Comparison of ENCODE assay signal across 16 cellular contexts in the genomic region with DNA sequence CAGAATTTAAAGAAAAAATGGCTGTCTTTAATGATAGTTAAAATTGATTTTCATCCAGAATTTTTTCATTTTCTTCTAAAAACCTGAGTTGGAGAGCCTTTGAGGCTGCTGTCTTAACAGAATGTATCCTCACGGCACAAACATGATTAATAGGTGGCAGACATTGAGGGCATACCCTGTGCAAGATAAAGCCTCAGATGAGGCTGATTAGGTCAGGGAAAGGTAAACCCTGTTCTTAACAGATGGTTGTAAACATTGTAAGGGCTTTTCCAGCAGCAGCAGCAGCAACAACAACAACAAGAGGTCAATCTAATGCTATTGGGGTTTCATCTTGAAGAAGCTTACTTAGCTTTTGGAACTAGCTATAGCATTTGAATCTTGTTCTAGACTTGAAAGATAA. TPM values are rescaled to one million over a fixed set of nuclear protein-coding genes. Genes with fewer than 3 reads are reported as not detected.
A peak's percentile ranks its signal among the peaks of the same experiment; 100 is the strongest.
DNase-seq lines count a peak whose midpoint lies in the region; ATAC-seq and TF ChIP-seq lines count a peak whose summit lies in the region.
"Had no signal": no experiment of that assay in that cellular context is flagged by ENCODE, and none has a peak within 500 bp of the region (broad histone marks: within the 10 kb centered on the region; RNA-seq: fewer than 3 reads in every experiment).

No MANE protein-coding gene starts in this region.

- H3K4me1 Mint-ChIP-seq in stimulated activated naive CD8-positive, alpha-beta T cell treated with anti-CD3 and anti-CD28 coated beads, Interleukin-15, Interleukin-2, amounts not matched to agents 100 ng/mL and 50 ng/mL, for 24 hours (ENCODE audit: low read depth) = peaks cover 81% of the 10 kb centered on the region
- H3K4me1 Mint-ChIP-seq in activated B cell treated with CpG ODN at 0.5 μM for 24 hours (peaks cover 78% of the 10 kb centered on the region), naive B cell (peaks cover 39 to 74% (median 67%) of the 10 kb centered on the region in 3 donors)
- peaks cover 62% of the 10 kb centered on the region for H3K4me1 Mint-ChIP-seq in activated CD4-positive, alpha-beta memory T cell treated with anti-CD3 and anti-CD28 coated beads, Interleukin-2, amount 10 ng/mL, durations not matched to agents 7 days and 5 days

- no peak for TF ChIP-seq EP300 in esophagus muscularis mucosa (IDR thresholded peaks at IDR 0.05)

- no peaks in the 10 kb centered on the region for H3K27me3 Mint-ChIP-seq in stimulated activated naive CD8-positive, alpha-beta T cell treated with anti-CD3 and anti-CD28 coated beads, Interleukin-15, Interleukin-2, amounts not matched to agents 100 ng/mL and 50 ng/mL, for 24 hours
- H3K27me3 Mint-ChIP-seq in activated B cell treated with CpG ODN at 0.5 μM for 24 hours (no peaks in the 10 kb centered on the region), naive B cell (no peaks in the 10 kb centered on the region)
- H3K27me3 Mint-ChIP-seq in activated CD4-positive, alpha-beta memory T cell treated with anti-CD3 and anti-CD28 coated beads, Interleukin-2, amount 10 ng/mL, durations not matched to agents 7 days and 5 days = no peaks in the 10 kb centered on the region

- H3K27ac ChIP-seq in esophagus muscularis mucosa (replicated peaks in 1 of 4) = no peak overlapping the region
- H3K27ac ChIP-seq: A549, KMS-11 had no signal

- H3K27ac Mint-ChIP-seq in stimulated activated naive CD8-positive, alpha-beta T cell treated with anti-CD3 and anti-CD28 coated beads, Interleukin-15, Interleukin-2, amounts not matched to agents 100 ng/mL and 50 ng/mL, for 24 hours = peak overlapping the region; percentile 63
- H3K27ac Mint-ChIP-seq in activated B cell treated with CpG ODN at 0.5 μM for 24 hours = peak overlapping the region; percentile 46
- H3K27ac Mint-ChIP-seq in naive B cell = peak overlapping the region; percentile 29 to 96 (median 77)
- no peak overlapping the region for H3K27ac Mint-ChIP-seq in activated CD4-positive, alpha-beta memory T cell treated with anti-CD3 and anti-CD28 coated beads, Interleukin-2, amount 10 ng/mL, durations not matched to agents 7 days and 5 days

- WGBS in esophagus muscularis mucosa = 91% methylated on average over 1 of the region's 1 CpG

- H3K27me3 ChIP-seq in esophagus muscularis mucosa = no peaks in the 10 kb centered on the region

- H3K9me3 Mint-ChIP-seq in stimulated activated naive CD8-positive, alpha-beta T cell treated with anti-CD3 and anti-CD28 coated beads, Interleukin-15, Interleukin-2, amounts not matched to agents 100 ng/mL and 50 ng/mL, for 24 hours = no peaks in the 10 kb centered on the region
- H3K9me3 Mint-ChIP-seq in activated B cell treated with CpG ODN at 0.5 μM for 24 hours = peaks cover 8% of the 10 kb centered on the region
- H3K9me3 Mint-ChIP-seq in naive B cell = peaks cover 0 to 1% (median 0%) of the 10 kb centered on the region in 7 donors
- no peaks in the 10 kb centered on the region for H3K9me3 Mint-ChIP-seq in activated CD4-positive, alpha-beta memory T cell treated with anti-CD3 and anti-CD28 coated beads, Interleukin-2, amount 10 ng/mL, durations not matched to agents 7 days and 5 days

- H3K9me3 ChIP-seq in esophagus muscularis mucosa = no peaks in the 10 kb centered on the region
- H3K9me3 ChIP-seq: A549 had no signal

- H3K4me3 Mint-ChIP-seq in stimulated activated naive CD8-positive, alpha-beta T cell treated with anti-CD3 and anti-CD28 coated beads, Interleukin-15, Interleukin-2, amounts not matched to agents 100 ng/mL and 50 ng/mL, for 24 hours = no peak overlapping the region
- no peak overlapping the region for H3K4me3 Mint-ChIP-seq in activated B cell treated with CpG ODN at 0.5 μM for 24 hours
- H3K4me3 Mint-ChIP-seq in naive B cell = no peak overlapping the region
- no peak overlapping the region for H3K4me3 Mint-ChIP-seq in activated CD4-positive, alpha-beta memory T cell treated with anti-CD3 and anti-CD28 coated beads, Interleukin-2, amount 10 ng/mL, durations not matched to agents 7 days and 5 days

- TF ChIP-seq CTCF in activated B cell treated with CpG ODN at 0.5 μM for 24 hours (IDR thresholded peaks at IDR 0.05) (no peak), esophagus muscularis mucosa (IDR thresholded peaks at IDR 0.05) (no peak)

- no peak for TF ChIP-seq POLR2A in esophagus muscularis mucosa (IDR thresholded peaks at IDR 0.05; ENCODE audit: low read depth)

- no peaks in the 10 kb centered on the region for H3K36me3 ChIP-seq in esophagus muscularis mucosa

- DNase-seq in stimulated activated naive CD8-positive, alpha-beta T cell treated with anti-CD3 and anti-CD28 coated beads, Interleukin-15, Interleukin-2, amounts not matched to agents 100 U/mL and 50 U/mL, for 24 hours = no peak
- DNase-seq in activated B cell treated with CpG ODN at 0.5 μM for 24 hours = no peak
- no peak for DNase-seq in naive B cell
- DNase-seq in esophagus muscularis mucosa (ENCODE audit: extremely low spot score) = no peak
- DNase-seq in NCI-H128 (lab: John Stamatoyannopoulos, UW; ENCODE audit: unreplicated experiment) = no peak
- no peak for DNase-seq in activated CD4-positive, alpha-beta memory T cell treated with anti-CD3 and anti-CD28 coated beads, Interleukin-2, amount 10 ng/mL, durations not matched to agents 7 days and 5 days
- DNase-seq: DMS 273 treated with DMSO at 0.1 percent for 48 hours, MM.1S, NCI-H1105, NCI-H187 had no signal

- peaks cover 0 to 9% (median 4%) of the 10 kb centered on the region in 4 donors for H3K4me1 ChIP-seq in esophagus muscularis mucosa

- intact Hi-C loops in activated B cell treated with CpG ODN at 0.5 μM for 24 hours (cut with micrococcal nuclease) (loop anchor here (2.0 kb wide), 1 partner anchor 17 kb away; the partner anchor contains the start of gene GNG2), esophagus muscularis mucosa (cut with DNase I) (no loop called here)

- CTCF ChIA-PET in activated B cell treated with CpG ODN at 0.5 μM for 24 hours (lab: Charles Lee) = no interaction called here
- CTCF ChIA-PET in activated CD4-positive, alpha-beta memory T cell treated with anti-CD3 and anti-CD28 coated beads, Interleukin-2, amount 10 ng/mL, durations not matched to agents 7 days and 5 days (lab: Charles Lee) = interaction anchor here (1.1 kb wide), 1 partner anchor 10 kb away, joined by 3 read pairs; no protein-coding TSS in a partner anchor

- no peak for ATAC-seq in stimulated activated naive CD8-positive, alpha-beta T cell treated with anti-CD3 and anti-CD28 coated beads, Interleukin-15, Interleukin-2, amounts not matched to agents 100 U/mL and 50 U/mL, for 24 hours
- no peak for ATAC-seq in activated B cell treated with CpG ODN at 0.5 μM for 24 hours (ENCODE audit: low read depth)
- no peak for ATAC-seq in naive B cell (ENCODE audit: low read depth in 2 of 2)
- no peak for ATAC-seq in GM19395 (IDR thresholded peaks at IDR 0.05; ENCODE audit: unreplicated experiment)
- ATAC-seq: A549, Panc1, Right ventricle myocardium inferior had no signal

- H3K36me3 Mint-ChIP-seq in stimulated activated naive CD8-positive, alpha-beta T cell treated with anti-CD3 and anti-CD28 coated beads, Interleukin-15, Interleukin-2, amounts not matched to agents 100 ng/mL and 50 ng/mL, for 24 hours (ENCODE audit: low read depth) = peaks cover 52% of the 10 kb centered on the region
- H3K36me3 Mint-ChIP-seq in activated B cell treated with CpG ODN at 0.5 μM for 24 hours (ENCODE audit: low read depth) (peaks cover 69% of the 10 kb centered on the region), naive B cell (peaks cover 0 to 17% of the 10 kb centered on the region in 2 donors)
- H3K36me3 Mint-ChIP-seq in activated CD4-positive, alpha-beta memory T cell treated with anti-CD3 and anti-CD28 coated beads, Interleukin-2, amount 10 ng/mL, durations not matched to agents 7 days and 5 days (ENCODE audit: low read depth) = peaks cover 76% of the 10 kb centered on the region

- POLR2A ChIA-PET in activated B cell treated with CpG ODN at 0.5 μM for 24 hours (lab: Charles Lee) = interaction anchor here (5.0 kb wide), 1 partner anchor 17 kb away, joined by 27 read pairs; the partner anchor contains the start of gene GNG2
- POLR2A ChIA-PET in activated CD4-positive, alpha-beta memory T cell treated with anti-CD3 and anti-CD28 coated beads, Interleukin-2, amount 10 ng/mL, durations not matched to agents 7 days and 5 days (lab: Charles Lee) = interaction anchor here (1.4 to 2.7 kb wide), 2 partner anchors 17 to 50 kb away, joined by 6 to 8 read pairs; partner anchors contain the start of gene GNG2

- no peak overlapping the region for H3K4me3 ChIP-seq in esophagus muscularis mucosa
- H3K4me3 ChIP-seq: A549 had no signal

RNA-seq across cellular contexts. Expression of gene GNG2, which starts 17.4 kb away (rescaled TPM):
- total RNA-seq in activated B cell treated with CpG ODN at 0.5 μM for 24 hours (68.7 and 70.0 TPM in 2 replicates), esophagus muscularis mucosa (10 to 100 TPM; 15.7 to 19.9 (median 17.7) TPM)
- polyA plus RNA-seq in naive B cell (ENCODE audit: low read depth in 6 of 6) = 10 to 100 TPM; 74.1 to 98.6 (median 91.4) TPM
- total RNA-seq in activated CD4-positive, alpha-beta memory T cell treated with anti-CD3 and anti-CD28 coated beads, Interleukin-2, amount 10 ng/mL, durations not matched to agents 7 days and 5 days = 100 to 1,000 TPM; 296 to 304 TPM
